In genomic region chr4:149371021-149371420, GRCh38 we compare ENCODE assay signal across 8 cellular contexts.
DNase-seq lines count a peak whose midpoint lies in the region; ATAC-seq lines count a peak whose summit lies in the region.

No MANE protein-coding gene starts in this region.

- H2BK15ac ChIP-seq in mesendoderm (replicated peaks; ENCODE audit: low read depth): no peak overlapping the region

- no peak overlapping the region for H3K56ac ChIP-seq in mesendoderm (ENCODE audit: low read length)

- H3K4me3 ChIP-seq in mesendoderm (ENCODE audit: low read length): no peak overlapping the region

- H3K36me3 ChIP-seq in mesendoderm (ENCODE audit: control insufficient read depth, insufficient read depth, low read length): no peaks in the 10 kb centered on the region

- no peak overlapping the region for H2BK120ac ChIP-seq in mesendoderm (ENCODE audit: low read depth, low read length)

- ATAC-seq in GM19395 (IDR thresholded peaks at IDR 0.05; ENCODE audit: unreplicated experiment) (peak; percentile 87), HG03460 (IDR thresholded peaks at IDR 0.05; ENCODE audit: unreplicated experiment) (peak; percentile 66), HG02588 (IDR thresholded peaks at IDR 0.05; ENCODE audit: unreplicated experiment) (no peak)

- H3K9ac ChIP-seq in mesendoderm (ENCODE audit: low read length): no peak overlapping the region

- H4K8ac ChIP-seq in mesendoderm (ENCODE audit: low read depth, low read length): no peak overlapping the region

- no peak overlapping the region for H4K5ac ChIP-seq in mesendoderm (ENCODE audit: low read length)

- H3K4ac ChIP-seq in mesendoderm (ENCODE audit: low read depth, low read length): no peak overlapping the region

- no peak overlapping the region for H2BK5ac ChIP-seq in mesendoderm (ENCODE audit: low read length)

- peak; percentile 67 for DNase-seq in D341Med (ENCODE audit: low spot score)
- peak; percentile 18 for DNase-seq in NCI-H748 treated with DMSO at 0.1 percent for 48 hours (lab: John Stamatoyannopoulos, UW)
- DNase-seq in dedifferentiated amniotic fluid mesenchymal stem cell (ENCODE audit: extremely low spot score): peak; percentile 70
- DNase-seq in mesendoderm: peak; percentile 80
- DNase-seq in activated naive CD4-positive, alpha-beta T cell treated with anti-CD3 and anti-CD28 coated beads, Interleukin-2, amount 50 U/mL, for 16 hours: no peak

- H2AK5ac ChIP-seq in mesendoderm (ENCODE audit: low read length): no peak overlapping the region

- no peak overlapping the region for H3K4me2 ChIP-seq in mesendoderm (ENCODE audit: low read length)

- no CpG with 5 or more reads among the region's 3 CpGs for WGBS in mesendoderm (ENCODE audit: extremely low coverage, insufficient coverage, low lambda C conversion rate)

- H3K27me3 ChIP-seq in mesendoderm (ENCODE audit: insufficient read depth, low read length, poor library complexity): no peaks in the 10 kb centered on the region

- no peaks in the 10 kb centered on the region for H3K79me2 ChIP-seq in mesendoderm (ENCODE audit: control insufficient read depth, insufficient read depth, low read length)

- H3K18ac ChIP-seq in mesendoderm (ENCODE audit: low read length): no peak overlapping the region

- no peaks in the 10 kb centered on the region for H3K4me1 ChIP-seq in mesendoderm (ENCODE audit: control insufficient read depth, low read depth, low read length)

- no peaks in the 10 kb centered on the region for H3K79me1 ChIP-seq in mesendoderm (ENCODE audit: low read length)

- H3K27ac ChIP-seq in mesendoderm (ENCODE audit: low read depth, low read length): no peak overlapping the region

- no peak overlapping the region for H3K23ac ChIP-seq in mesendoderm (ENCODE audit: low read length)
